In the genomic region with DNA sequence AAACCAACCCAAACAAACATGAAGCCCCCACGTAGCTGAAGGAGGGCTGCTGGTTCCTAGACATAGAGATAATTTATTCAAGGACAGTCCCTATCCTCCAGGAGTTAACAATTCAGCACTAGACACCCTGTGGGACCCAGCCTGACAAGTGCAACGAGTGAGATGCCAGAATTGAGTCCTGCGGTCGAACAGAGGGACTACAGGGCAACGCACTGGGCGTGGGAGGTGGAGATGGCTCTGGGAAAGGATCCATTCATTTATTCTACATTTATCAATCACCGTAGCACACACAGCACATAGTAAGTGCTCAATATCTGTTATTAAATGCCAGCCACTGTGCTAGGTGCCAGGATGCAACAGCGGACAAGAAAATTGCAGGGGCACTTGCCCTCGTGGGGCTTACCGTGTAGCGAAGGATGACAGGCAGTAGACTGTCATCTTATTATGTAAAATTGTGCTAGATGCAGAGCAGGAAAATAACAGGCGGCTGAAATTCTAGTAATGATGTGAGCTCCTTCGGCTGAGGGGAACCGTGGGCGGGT, we compare ENCODE assay signal across 8 cellular contexts. TPM values are rescaled to one million over a fixed set of nuclear protein-coding genes. Genes with fewer than 3 reads are reported as not detected.
DNase-seq lines count a peak whose midpoint lies in the region; ATAC-seq and TF ChIP-seq lines count a peak whose summit lies in the region.

No MANE protein-coding gene starts in this region.

- H3K27me3 ChIP-seq in gastroesophageal sphincter: no peaks in the 10 kb centered on the region

- WGBS in gastroesophageal sphincter (ENCODE audit: low coverage in 1 of 2), 2 donors: 6 to 13% methylated on average over 11 to 12 of the region's 15 CpGs

- TF ChIP-seq POLR2A in gastroesophageal sphincter (IDR thresholded peaks at IDR 0.05): no peak

- no peaks in the 10 kb centered on the region for H3K36me3 ChIP-seq in gastroesophageal sphincter

- CTCF ChIA-PET in activated CD8-positive, alpha-beta memory T cell treated with anti-CD3 and anti-CD28 coated beads, Interleukin-2, amount 10 ng/mL, durations not matched to agents 7 days and 5 days (lab: Charles Lee): interaction anchor here (0.7 to 7.2 kb wide), 21 partner anchors 11 to 113 kb away, joined by 3 to 49 read pairs (median 6); no protein-coding TSS in a partner anchor

- DNase-seq in activated CD8-positive, alpha-beta memory T cell treated with anti-CD3 and anti-CD28 coated beads, Interleukin-2, amount 10 ng/mL, durations not matched to agents 7 days and 5 days: no peak
- no peak for DNase-seq in activated CD8-positive, alpha-beta memory T cell treated with anti-CD3 and anti-CD28 coated beads for 24 hours
- DNase-seq in skeletal muscle cell (ENCODE audit: low read depth) (no peak), NCI-H2196 (lab: John Stamatoyannopoulos, UW; ENCODE audit: unreplicated experiment) (no peak), NCI-H446 (lab: John Stamatoyannopoulos, UW) (no peak)

- no peak for ATAC-seq in activated CD8-positive, alpha-beta memory T cell treated with anti-CD3 and anti-CD28 coated beads, Interleukin-2, amount 10 ng/mL, durations not matched to agents 7 days and 5 days
- ATAC-seq in gastroesophageal sphincter (no peak), HG02981 (IDR thresholded peaks at IDR 0.05; ENCODE audit: unreplicated experiment) (no peak)

- H3K27ac Mint-ChIP-seq in activated CD8-positive, alpha-beta memory T cell treated with anti-CD3 and anti-CD28 coated beads, Interleukin-2, amount 10 ng/mL, durations not matched to agents 7 days and 5 days: peak overlapping the region; percentile 88

- no peaks in the 10 kb centered on the region for H3K9me3 Mint-ChIP-seq in activated CD8-positive, alpha-beta memory T cell treated with anti-CD3 and anti-CD28 coated beads, Interleukin-2, amount 10 ng/mL, durations not matched to agents 7 days and 5 days (ENCODE audit: low read depth)

- no peak for TF ChIP-seq CTCF in VCaP (conservative IDR thresholded peaks at IDR 0.05)
- peak in 1 of 4 experiments; percentile 4 for TF ChIP-seq CTCF in gastroesophageal sphincter (IDR thresholded peaks at IDR 0.05)

- no peaks in the 10 kb centered on the region for H3K36me3 Mint-ChIP-seq in activated CD8-positive, alpha-beta memory T cell treated with anti-CD3 and anti-CD28 coated beads, Interleukin-2, amount 10 ng/mL, durations not matched to agents 7 days and 5 days

- H3K27ac ChIP-seq in VCaP (peak overlapping the region; percentile 78), gastroesophageal sphincter (peak overlapping the region; percentile 66 to 96 (median 94))

- TF ChIP-seq EP300 in gastroesophageal sphincter (IDR thresholded peaks at IDR 0.05): no peak

- peak overlapping the region; percentile 72 to 87 for H3K4me3 ChIP-seq in gastroesophageal sphincter
- peak overlapping the region; percentile 76 for H3K4me3 ChIP-seq in skeletal muscle cell (ENCODE audit: low read depth, low read length)

- no peaks in the 10 kb centered on the region for H3K9me3 ChIP-seq in gastroesophageal sphincter

- H3K27me3 Mint-ChIP-seq in activated CD8-positive, alpha-beta memory T cell treated with anti-CD3 and anti-CD28 coated beads, Interleukin-2, amount 10 ng/mL, durations not matched to agents 7 days and 5 days: no peaks in the 10 kb centered on the region

- peak overlapping the region; percentile 89 for H3K4me3 Mint-ChIP-seq in activated CD8-positive, alpha-beta memory T cell treated with anti-CD3 and anti-CD28 coated beads, Interleukin-2, amount 10 ng/mL, durations not matched to agents 7 days and 5 days

- H3K4me1 ChIP-seq in gastroesophageal sphincter: peaks cover 0 to 34% (median 14%) of the 10 kb centered on the region in 3 donors

- H3K4me1 Mint-ChIP-seq in activated CD8-positive, alpha-beta memory T cell treated with anti-CD3 and anti-CD28 coated beads, Interleukin-2, amount 10 ng/mL, durations not matched to agents 7 days and 5 days: peaks cover 32% of the 10 kb centered on the region

RNA-seq across cellular contexts. Expression of a gene that starts 0.9 kb away (rescaled TPM):
- 10 to 100 TPM; 12.6 to 38.9 TPM for total RNA-seq in activated CD8-positive, alpha-beta memory T cell treated with anti-CD3 and anti-CD28 coated beads, Interleukin-2, amount 10 ng/mL, durations not matched to agents 7 days and 5 days
- total RNA-seq in gastroesophageal sphincter: 10 to 100 TPM; 15.2 to 41.7 (median 31.7) TPM
